Comparison of ENCODE assay signal across 8 cellular contexts in the genomic region with DNA sequence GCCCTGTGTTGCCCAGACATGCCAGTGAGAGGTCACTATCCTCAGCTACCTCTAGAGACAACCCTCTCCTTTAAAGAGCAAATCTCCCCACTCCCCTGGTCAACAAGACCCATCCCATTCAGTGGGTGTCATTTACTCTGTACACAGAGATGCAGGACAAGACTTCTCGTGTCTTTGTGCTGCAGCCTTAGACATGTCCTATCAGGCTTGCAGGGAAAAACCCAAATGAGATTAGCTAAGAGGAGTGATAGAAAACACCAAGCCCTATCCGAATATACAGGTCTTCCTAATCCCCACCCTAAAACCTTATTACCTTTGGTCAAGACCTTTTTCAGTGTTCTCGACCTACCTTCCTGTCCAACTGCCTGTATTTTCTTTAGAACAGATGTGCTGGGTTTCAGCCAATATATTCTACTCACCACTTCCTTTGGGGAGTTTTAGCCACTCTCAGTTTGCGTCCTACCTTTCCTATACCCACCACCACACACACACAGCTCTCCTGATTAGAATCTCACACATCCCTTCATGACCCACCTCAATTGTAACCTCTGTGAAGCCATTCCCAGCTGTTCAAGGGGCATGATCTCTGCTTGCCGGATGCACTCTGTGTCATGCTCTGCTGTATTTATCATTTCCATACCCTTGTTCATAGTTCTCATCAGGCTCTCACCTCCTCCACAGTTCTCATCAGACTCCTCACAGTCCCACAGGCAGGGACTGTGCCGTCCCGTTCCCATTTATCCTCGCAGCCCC. TPM values are rescaled to one million over a fixed set of nuclear protein-coding genes. Genes with fewer than 3 reads are reported as not detected.
DNase-seq lines count a peak whose midpoint lies in the region; ATAC-seq, FAIRE-seq and TF ChIP-seq lines count a peak whose summit lies in the region.

No MANE protein-coding gene starts in this region.

- peaks cover 7% of the 10 kb centered on the region for H3K36me3 Mint-ChIP-seq in memory B cell

- no peaks in the 10 kb centered on the region for H3K4me1 ChIP-seq in PC-9 (replicated peaks; ENCODE audit: insufficient read depth)

- H3F3A ChIP-seq in PC-9 (ENCODE audit: insufficient read depth, low read depth) = no peaks in the 10 kb centered on the region; the same call in 1 of the 2 replicates

- no peak overlapping the region for H2AFZ ChIP-seq in PC-9

- no peak overlapping the region for H3K4me3 Mint-ChIP-seq in memory B cell

- H3K9me3 ChIP-seq in KOPT-K1 (ENCODE audit: insufficient read depth, low read length, poor library complexity, severe bottlenecking) (no peaks in the 10 kb centered on the region), PC-9 (ENCODE audit: insufficient read depth, low read depth) (no peaks in the 10 kb centered on the region)

- no peaks in the 10 kb centered on the region for H3K9me2 ChIP-seq in PC-9 (ENCODE audit: insufficient read depth)

- CTCF ChIA-PET in PC-9 (lab: Charles Lee) = no interaction called here

- no peaks in the 10 kb centered on the region for H3K27me3 Mint-ChIP-seq in memory B cell

- H3K27me3 ChIP-seq in PC-9 (ENCODE audit: insufficient read depth, low read depth) = no peaks in the 10 kb centered on the region

- H3K4me1 Mint-ChIP-seq in memory B cell = peaks cover 27% of the 10 kb centered on the region

- no peaks in the 10 kb centered on the region for H3K9me3 Mint-ChIP-seq in memory B cell

- no peak for TF ChIP-seq CTCF in PC-9 (conservative IDR thresholded peaks at IDR 0.05)

- POLR2A ChIA-PET in PC-9 (lab: Charles Lee; ENCODE audit: unreplicated experiment) = no interaction called here

- no TSS peak for BruUV-seq in PC-9 (replicated peaks; lab: Mats Ljungman, UMichigan)

- no peak overlapping the region for H3K4me2 ChIP-seq in PC-9

- H3K79me2 ChIP-seq in PC-9 (ENCODE audit: low read depth) = no peaks in the 10 kb centered on the region

- in situ Hi-C loops in ACHN (cut with HindIII; ENCODE audit: low pct_ligation_motif_present, low pct_unique_long_range_greater_than_20kb, low sequenced_read_pairs) = no loop called here

- no peaks in the 10 kb centered on the region for H4K20me1 ChIP-seq in PC-9 (ENCODE audit: insufficient read depth)

- no peaks in the 10 kb centered on the region for H3K36me3 ChIP-seq in KOPT-K1 (ENCODE audit: insufficient read depth, low read length)
- H3K36me3 ChIP-seq in PC-9 (ENCODE audit: low read depth) = no peaks in the 10 kb centered on the region

- DNase-seq in GM18507 (ENCODE audit: extremely low spot score, insufficient read length, low read depth) (no peak), memory B cell (ENCODE audit: low spot score in 2 of 2) (no peak), PC-9 (no peak), NCI-H524 (lab: John Stamatoyannopoulos, UW) (no peak), ACHN (no peak), UCSD-AML1 (lab: John Stamatoyannopoulos, UW; ENCODE audit: unreplicated experiment) (no peak)

- intact Hi-C loops in PC-9 (cut with micrococcal nuclease; ENCODE audit: unreplicated experiment) = no loop called here

- peak; percentile 74 for ATAC-seq in GM21723 (IDR thresholded peaks at IDR 0.05; ENCODE audit: unreplicated experiment)
- ATAC-seq in memory B cell (ENCODE audit: low read depth) = peak; percentile 37

- FAIRE-seq in GM18507 (lab: Jason Lieb, UNC) = peak; percentile 91

- no peak overlapping the region for H3K4me3 ChIP-seq in PC-9

- H3K27ac ChIP-seq in KOPT-K1 (ENCODE audit: low read depth, low read length, poor library complexity, severe bottlenecking) = peak overlapping the region; percentile 53
- H3K27ac ChIP-seq in PC-9 = no peak overlapping the region

- peak overlapping the region; percentile 43 for H3K27ac Mint-ChIP-seq in memory B cell

RNA-seq across cellular contexts. Expression of a gene that starts 39.7 kb away (rescaled TPM):
- 28.1 and 40.9 TPM in 2 replicates for total RNA-seq in PC-9 (2021)
